In genomic region chr7:27605689-27606269, GRCh38 we compare ENCODE assay signal across 9 cellular contexts. TPM values are rescaled to one million over a fixed set of nuclear protein-coding genes. Genes with fewer than 3 reads are reported as not detected.
DNase-seq lines count a peak whose midpoint lies in the region; ATAC-seq, FAIRE-seq and TF ChIP-seq lines count a peak whose summit lies in the region.
"Had no signal": no experiment of that assay in that cellular context is flagged by ENCODE, and none has a peak within 500 bp of the region (broad histone marks: within the 10 kb centered on the region; RNA-seq: fewer than 3 reads in every experiment).

No MANE protein-coding gene starts in this region.

- peak; percentile 85 for ATAC-seq in SK-N-SH treated with all-trans-retinoic acid at 6 μM for 48 hours
- no peak for ATAC-seq in activated T-helper 17 cell treated with anti-CD3 and anti-CD28 coated beads, Interleukin-2, amount 50 U/mL, for 72 hours (replicated peaks)
- no peak for ATAC-seq in stimulated activated effector memory CD8-positive, alpha-beta T cell treated with anti-CD3 and anti-CD28 coated beads, Interleukin-12 subunit alpha, Interleukin-12 subunit beta, amount 100 ng/mL, for 72 hours

- TF ChIP-seq CTCF in AG04450 (IDR thresholded peaks at IDR 0.05; ENCODE audit: low read depth, low read length) (peak; percentile 57), right atrium auricular region (IDR thresholded peaks at IDR 0.05) (peak in 1 of 2 donors; percentile 34)

- no peaks in the 10 kb centered on the region for H3K4me1 ChIP-seq in right atrium auricular region

- DNase-seq in AG04450 (ENCODE audit: low read depth, low spot score) (no peak), HCEC 1CT (peak; percentile 61), right atrium auricular region (ENCODE audit: low spot score) (no peak)
- no peak for DNase-seq in activated T-helper 1 cell treated with anti-CD3 and anti-CD28 coated beads, Interleukin-12 subunit alpha, Interleukin-12 subunit beta, Interleukin-2, Interleukin-4 antibody, amounts not matched to agents 30 ng/mL and 10 ng/mL and 1 ng/mL, durations not matched to agents 14 hours and 24 hours and 36 hours (ENCODE audit: low spot score)
- no peak for DNase-seq in stimulated activated effector memory CD8-positive, alpha-beta T cell treated with anti-CD3 and anti-CD28 coated beads, Interleukin-12 subunit alpha, Interleukin-12 subunit beta, amount 100 ng/mL, for 72 hours (ENCODE audit: low spot score in 2 of 2)

- no peaks in the 10 kb centered on the region for H3K9me3 ChIP-seq in AG04450 (ENCODE audit: control insufficient read depth, insufficient read depth, low read length)
- H3K9me3 ChIP-seq in right atrium auricular region, result no peaks in the 10 kb centered on the region
- H3K9me3 ChIP-seq: neutrophil had no signal

- H3K27ac Mint-ChIP-seq in activated T-helper 17 cell treated with anti-CD3 and anti-CD28 coated beads, Interleukin-2, amount 50 U/mL, for 72 hours, result no peak overlapping the region
- H3K27ac Mint-ChIP-seq in activated T-helper 1 cell treated with anti-CD3 and anti-CD28 coated beads, Interleukin-12 subunit alpha, Interleukin-12 subunit beta, Interleukin-2, Interleukin-4 antibody, amounts not matched to agents 30 ng/mL and 10 ng/mL and 1 ng/mL, durations not matched to agents 14 hours and 24 hours and 36 hours, result no peak overlapping the region
- no peak overlapping the region for H3K27ac Mint-ChIP-seq in stimulated activated effector memory CD8-positive, alpha-beta T cell treated with anti-CD3 and anti-CD28 coated beads, Interleukin-12 subunit alpha, Interleukin-12 subunit beta, amount 100 ng/mL, for 72 hours

- H3K27ac ChIP-seq in AG04450 (ENCODE audit: low read depth, low read length) (no peak overlapping the region), right atrium auricular region (no peak overlapping the region)
- H3K27ac ChIP-seq: neutrophil had no signal

- H3K27me3 Mint-ChIP-seq in activated T-helper 17 cell treated with anti-CD3 and anti-CD28 coated beads, Interleukin-2, amount 50 U/mL, for 72 hours, result no peaks in the 10 kb centered on the region
- H3K27me3 Mint-ChIP-seq in activated T-helper 1 cell treated with anti-CD3 and anti-CD28 coated beads, Interleukin-12 subunit alpha, Interleukin-12 subunit beta, Interleukin-2, Interleukin-4 antibody, amounts not matched to agents 30 ng/mL and 10 ng/mL and 1 ng/mL, durations not matched to agents 14 hours and 24 hours and 36 hours (ENCODE audit: insufficient read depth), result peaks cover 2% of the 10 kb centered on the region

- H3K36me3 ChIP-seq in right atrium auricular region, result no peaks in the 10 kb centered on the region
- H3K36me3 ChIP-seq: neutrophil had no signal

- H3K27me3 ChIP-seq in AG04450 (ENCODE audit: control insufficient read depth, insufficient read depth, low read length) (no peaks in the 10 kb centered on the region), right atrium auricular region (no peaks in the 10 kb centered on the region)
- H3K27me3 ChIP-seq: neutrophil had no signal

- H3K36me3 Mint-ChIP-seq in activated T-helper 17 cell treated with anti-CD3 and anti-CD28 coated beads, Interleukin-2, amount 50 U/mL, for 72 hours (ENCODE audit: low read depth), result no peaks in the 10 kb centered on the region
- no peaks in the 10 kb centered on the region for H3K36me3 Mint-ChIP-seq in activated T-helper 1 cell treated with anti-CD3 and anti-CD28 coated beads, Interleukin-12 subunit alpha, Interleukin-12 subunit beta, Interleukin-2, Interleukin-4 antibody, amounts not matched to agents 30 ng/mL and 10 ng/mL and 1 ng/mL, durations not matched to agents 14 hours and 24 hours and 36 hours (ENCODE audit: low read depth)
- no peaks in the 10 kb centered on the region for H3K36me3 Mint-ChIP-seq in stimulated activated effector memory CD8-positive, alpha-beta T cell treated with anti-CD3 and anti-CD28 coated beads, Interleukin-12 subunit alpha, Interleukin-12 subunit beta, amount 100 ng/mL, for 72 hours

- peak; percentile 89 for FAIRE-seq in islet of Langerhans (lab: Jason Lieb, UNC)

- no peaks in the 10 kb centered on the region for H3K4me1 Mint-ChIP-seq in activated T-helper 17 cell treated with anti-CD3 and anti-CD28 coated beads, Interleukin-2, amount 50 U/mL, for 72 hours
- H3K4me1 Mint-ChIP-seq in activated T-helper 1 cell treated with anti-CD3 and anti-CD28 coated beads, Interleukin-12 subunit alpha, Interleukin-12 subunit beta, Interleukin-2, Interleukin-4 antibody, amounts not matched to agents 30 ng/mL and 10 ng/mL and 1 ng/mL, durations not matched to agents 14 hours and 24 hours and 36 hours (ENCODE audit: low read depth), result no peaks in the 10 kb centered on the region
- no peaks in the 10 kb centered on the region for H3K4me1 Mint-ChIP-seq in stimulated activated effector memory CD8-positive, alpha-beta T cell treated with anti-CD3 and anti-CD28 coated beads, Interleukin-12 subunit alpha, Interleukin-12 subunit beta, amount 100 ng/mL, for 72 hours

- intact Hi-C loops in activated T-helper 1 cell treated with anti-CD3 and anti-CD28 coated beads, Interleukin-12 subunit alpha, Interleukin-12 subunit beta, Interleukin-2, Interleukin-4 antibody, amounts not matched to agents 30 ng/mL and 10 ng/mL and 1 ng/mL, durations not matched to agents 14 hours and 24 hours and 36 hours (cut with micrococcal nuclease), result no loop called here

- no peak overlapping the region for H3K4me3 ChIP-seq in AG04450 (ENCODE audit: low read depth, low read length)
- H3K4me3 ChIP-seq in right atrium auricular region, result no peak overlapping the region

- no peaks in the 10 kb centered on the region for H3K9me3 Mint-ChIP-seq in activated T-helper 17 cell treated with anti-CD3 and anti-CD28 coated beads, Interleukin-2, amount 50 U/mL, for 72 hours
- H3K9me3 Mint-ChIP-seq in activated T-helper 1 cell treated with anti-CD3 and anti-CD28 coated beads, Interleukin-12 subunit alpha, Interleukin-12 subunit beta, Interleukin-2, Interleukin-4 antibody, amounts not matched to agents 30 ng/mL and 10 ng/mL and 1 ng/mL, durations not matched to agents 14 hours and 24 hours and 36 hours, result no peaks in the 10 kb centered on the region
- H3K9me3 Mint-ChIP-seq in stimulated activated effector memory CD8-positive, alpha-beta T cell treated with anti-CD3 and anti-CD28 coated beads, Interleukin-12 subunit alpha, Interleukin-12 subunit beta, amount 100 ng/mL, for 72 hours, result no peaks in the 10 kb centered on the region

- POLR2A ChIA-PET in AG04450 (lab: Yijun Ruan, JAX), result interaction anchor here (0.7 kb wide), 1 partner anchor 54 kb away, joined by 9 read pairs; no protein-coding TSS in a partner anchor

- CTCF ChIA-PET in AG04450 (lab: Charles Lee), result interaction anchor here (0.6 to 4.6 kb wide), 21 partner anchors 8 to 472 kb away, joined by 3 to 41 read pairs (median 4); partner anchors contain the start of gene TAX1BP1

- no peak overlapping the region for H3K4me3 Mint-ChIP-seq in activated T-helper 17 cell treated with anti-CD3 and anti-CD28 coated beads, Interleukin-2, amount 50 U/mL, for 72 hours
- H3K4me3 Mint-ChIP-seq in activated T-helper 1 cell treated with anti-CD3 and anti-CD28 coated beads, Interleukin-12 subunit alpha, Interleukin-12 subunit beta, Interleukin-2, Interleukin-4 antibody, amounts not matched to agents 30 ng/mL and 10 ng/mL and 1 ng/mL, durations not matched to agents 14 hours and 24 hours and 36 hours, result no peak overlapping the region
- no peak overlapping the region for H3K4me3 Mint-ChIP-seq in stimulated activated effector memory CD8-positive, alpha-beta T cell treated with anti-CD3 and anti-CD28 coated beads, Interleukin-12 subunit alpha, Interleukin-12 subunit beta, amount 100 ng/mL, for 72 hours

TF ChIP-seq in SK-N-SH treated with all-trans-retinoic acid at 6 μM for 48 hours, 23 proteins besides CTCF, POLR2A, EP300 and RAD21:
- TF ChIP-seq TOX (CRISPR knock-in tag; IDR thresholded peaks at IDR 0.05; ENCODE audit: borderline replicate concordance) (no peak), ZFP3 (CRISPR knock-in tag; IDR thresholded peaks at IDR 0.05) (no peak), ESRRG (CRISPR knock-in tag; IDR thresholded peaks at IDR 0.05) (no peak), PATZ1 (CRISPR knock-in tag; IDR thresholded peaks at IDR 0.05; ENCODE audit: borderline replicate concordance) (no peak)

RNA-seq across cellular contexts. Expression of gene HIBADH, which starts 56.9 kb away (rescaled TPM):
- polyA plus RNA-seq in AG04450 (2011; rRNA removed), result 74.1 and 86.3 TPM in 2 replicates
- 21.6 and 22.2 TPM in 2 replicates for polyA minus RNA-seq in AG04450 (2011; rRNA and poly(A)+ RNA removed)
- 10 to 100 TPM; 12.0 to 12.1 TPM for total RNA-seq in activated T-helper 17 cell treated with anti-CD3 and anti-CD28 coated beads, Interleukin-2, amount 50 U/mL, for 72 hours
- total RNA-seq in activated T-helper 1 cell treated with anti-CD3 and anti-CD28 coated beads, Interleukin-12 subunit alpha, Interleukin-12 subunit beta, Interleukin-2, Interleukin-4 antibody, amounts not matched to agents 30 ng/mL and 10 ng/mL and 1 ng/mL, durations not matched to agents 14 hours and 24 hours and 36 hours, result 21.0 and 21.2 TPM in 2 replicates
- 10 to 100 TPM; 42.0 to 95.0 TPM for total RNA-seq in right atrium auricular region
